Comparison of ENCODE assay signal across 8 cellular contexts in genomic region chr12:133080619-133081407, GRCh38.
DNase-seq lines count a peak whose midpoint lies in the region; ATAC-seq and TF ChIP-seq lines count a peak whose summit lies in the region.

TSS of gene ZNF140 (plus strand) at chr12:133080923. CDS start at chr12:133081321, 398 bp downstream.

- H3K4me3 ChIP-seq in AG09309 (ENCODE audit: control insufficient read depth, low read depth, low read length) (peak within 1 kb of the TSS; percentile 90), choroid plexus epithelial cell (ENCODE audit: low read depth, low read length) (peak within 1 kb of the TSS; percentile 94)

- ATAC-seq in GM18867 (IDR thresholded peaks at IDR 0.05; ENCODE audit: unreplicated experiment) (peak; percentile 78), HG03103 (IDR thresholded peaks at IDR 0.05; ENCODE audit: low read depth, unreplicated experiment) (peak; percentile 73)
- ATAC-seq in activated CD4-positive, CD25-positive, alpha-beta regulatory T cell treated with anti-CD3 and anti-CD28 coated beads, Interleukin-2, amount 50 U/mL, for 24 hours: peak; percentile 61 to 68

- TF ChIP-seq CTCF in AG09309 (IDR thresholded peaks at IDR 0.05; ENCODE audit: control insufficient read depth, insufficient read depth, low read depth, low read length, missing control alignments) (peak; percentile 19), choroid plexus epithelial cell (conservative IDR thresholded peaks at IDR 0.05; ENCODE audit: low read depth, low read length) (no peak)

- peak; percentile 90 for DNase-seq in AG09309 (ENCODE audit: low read depth)
- peak; percentile 96 for DNase-seq in NCI-H2196 treated with DMSO at 0.1 percent for 48 hours (lab: John Stamatoyannopoulos, UW; ENCODE audit: unreplicated experiment)
- DNase-seq in choroid plexus epithelial cell (ENCODE audit: low read depth): peak; percentile 99
- peak; percentile 96 for DNase-seq in kidney tubule cell (ENCODE audit: low spot score)
- DNase-seq in stimulated activated CD4-positive, alpha-beta T cell treated with anti-CD3 and anti-CD28 coated beads, Interleukin-1b, Interleukin-23, amount 100 ng/mL, for 24 hours (ENCODE audit: low read depth in 4 of 4, low spot score in 1 of 4): peak; percentile 79 to 91 (median 86)

Comparison
In these comparisons a context has a peak if more than half of its experiments do, and no peak if none do; other contexts are left out.
1. Peak in every context shown above with its lines: DNase-seq, ATAC-seq and H3K4me3 ChIP-seq.